ENCODE assay signal across 8 cellular contexts in the genomic region with DNA sequence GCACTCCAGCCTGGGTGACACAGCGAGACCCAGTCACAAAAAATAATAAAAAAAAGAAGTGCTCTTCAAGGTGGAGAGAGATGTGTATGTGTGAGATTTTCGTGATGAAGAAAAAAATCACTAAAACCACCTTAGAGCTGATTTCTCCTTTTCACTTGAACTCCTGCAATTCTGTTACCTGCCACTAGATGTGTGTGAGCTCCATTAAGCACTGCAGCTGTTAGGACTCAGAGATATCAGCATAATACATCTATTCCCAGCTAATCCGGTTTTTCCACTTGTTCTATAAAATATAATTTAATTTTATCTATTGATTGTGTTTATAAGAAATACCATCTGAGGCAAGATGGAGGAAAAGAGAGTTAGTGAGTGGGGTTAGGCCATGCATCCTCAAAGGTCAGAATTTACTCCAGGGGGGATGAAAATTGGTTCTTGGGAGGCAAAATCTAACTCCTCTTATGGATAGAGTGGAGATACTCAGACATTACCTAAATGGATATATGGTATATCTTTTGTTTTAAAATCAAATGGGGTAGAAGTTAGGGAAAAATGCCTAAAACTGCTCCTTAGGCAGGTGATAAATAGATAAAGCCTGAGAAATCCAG.
DNase-seq lines count a peak whose midpoint lies in the region; ATAC-seq and TF ChIP-seq lines count a peak whose summit lies in the region.

No MANE protein-coding gene starts in this region.

- no peaks in the 10 kb centered on the region for H3K36me3 Mint-ChIP-seq in endodermal cell (ENCODE audit: low read depth)
- no peaks in the 10 kb centered on the region for H3K36me3 Mint-ChIP-seq in activated T-cell treated with anti-CD3 and anti-CD28 coated beads, Interleukin-2, amount 50 U/mL, for 72 hours (ENCODE audit: insufficient read depth in 2 of 2)

- no peak for DNase-seq in right atrium auricular region (ENCODE audit: low spot score)
- DNase-seq in left ventricle myocardium superior, result no peak
- peak; percentile 44 for DNase-seq in NCI-H82 treated with DMSO at 0.1 percent for 48 hours (lab: John Stamatoyannopoulos, UW; ENCODE audit: unreplicated experiment)
- DNase-seq in endodermal cell, result no peak
- peak; percentile 32 for DNase-seq in pons (ENCODE audit: low spot score)
- DNase-seq in activated T-cell treated with anti-CD3 and anti-CD28 coated beads, Interleukin-2, amount 50 U/mL, for 72 hours, result no peak

- H3K4me3 Mint-ChIP-seq in endodermal cell, result no peak overlapping the region
- H3K4me3 Mint-ChIP-seq in activated T-cell treated with anti-CD3 and anti-CD28 coated beads, Interleukin-2, amount 50 U/mL, for 72 hours, result no peak overlapping the region

- H3K27me3 ChIP-seq in right atrium auricular region (no peaks in the 10 kb centered on the region), endodermal cell (ENCODE audit: control insufficient read depth, insufficient read depth, low read length, poor library complexity, severe bottlenecking) (no peaks in the 10 kb centered on the region)

- H3K9ac ChIP-seq in endodermal cell (ENCODE audit: extremely low read depth, low read length, poor library complexity, severe bottlenecking), result no peak overlapping the region

- H3K36me3 ChIP-seq in right atrium auricular region (no peaks in the 10 kb centered on the region), endodermal cell (ENCODE audit: control insufficient read depth, insufficient read depth, low read length) (no peaks in the 10 kb centered on the region)

- H3K27ac ChIP-seq in right atrium auricular region (no peak overlapping the region), endodermal cell (ENCODE audit: low read depth, low read length) (no peak overlapping the region)

- TF ChIP-seq CTCF in right atrium auricular region (IDR thresholded peaks at IDR 0.05), result peak; percentile 77 to 79
- peak; percentile 87 for TF ChIP-seq CTCF in endodermal cell (conservative IDR thresholded peaks at IDR 0.05)

- peaks cover 5% of the 10 kb centered on the region for H3K4me1 Mint-ChIP-seq in endodermal cell
- no peaks in the 10 kb centered on the region for H3K4me1 Mint-ChIP-seq in activated T-cell treated with anti-CD3 and anti-CD28 coated beads, Interleukin-2, amount 50 U/mL, for 72 hours (ENCODE audit: low read depth)

- H3K27ac Mint-ChIP-seq in endodermal cell, result no peak overlapping the region
- H3K27ac Mint-ChIP-seq in activated T-cell treated with anti-CD3 and anti-CD28 coated beads, Interleukin-2, amount 50 U/mL, for 72 hours, result no peak overlapping the region

- ATAC-seq in left ventricle myocardium superior, result no peak
- ATAC-seq in HG02938 (IDR thresholded peaks at IDR 0.05; ENCODE audit: unreplicated experiment), result peak; percentile 77
- ATAC-seq in activated T-cell treated with anti-CD3 and anti-CD28 coated beads, Interleukin-2, amount 50 U/mL, for 72 hours (replicated peaks in 1 of 2), result no peak
- ATAC-seq in GM21423 (IDR thresholded peaks at IDR 0.05; ENCODE audit: unreplicated experiment), result no peak

- no peak overlapping the region for H3K4me3 ChIP-seq in right atrium auricular region
- no peak overlapping the region for H3K4me3 ChIP-seq in endodermal cell (ENCODE audit: low read length)

- peaks cover 3% of the 10 kb centered on the region for H3K27me3 Mint-ChIP-seq in endodermal cell (ENCODE audit: insufficient read depth)
- peaks cover 15% of the 10 kb centered on the region for H3K27me3 Mint-ChIP-seq in activated T-cell treated with anti-CD3 and anti-CD28 coated beads, Interleukin-2, amount 50 U/mL, for 72 hours (ENCODE audit: low read depth)

- H3K9me3 ChIP-seq in right atrium auricular region, result no peaks in the 10 kb centered on the region
- H3K9me3 ChIP-seq in endodermal cell (ENCODE audit: control insufficient read depth, low read length), result no peaks in the 10 kb centered on the region

- 81% methylated on average over 1 of the region's 3 CpGs; no CpG with 5 or more reads in 1 of the 2 experiments for WGBS in endodermal cell (ENCODE audit: insufficient coverage in 1 of 2, insufficient read length in 1 of 2), 2 experiments

- intact Hi-C loops in left ventricle myocardium superior (cut with micrococcal nuclease), result no loop called here

- H3K4me1 ChIP-seq in right atrium auricular region (no peaks in the 10 kb centered on the region), endodermal cell (ENCODE audit: control insufficient read depth, insufficient read depth, low read length) (peaks cover 2% of the 10 kb centered on the region)

- H3K9me3 Mint-ChIP-seq in endodermal cell, result no peaks in the 10 kb centered on the region
- no peaks in the 10 kb centered on the region for H3K9me3 Mint-ChIP-seq in activated T-cell treated with anti-CD3 and anti-CD28 coated beads, Interleukin-2, amount 50 U/mL, for 72 hours

Comparison
In these comparisons a context has a peak if more than half of its experiments do, and no peak if none do; other contexts are left out.
1. DNase-seq: peak in NCI-H82 treated with DMSO at 0.1 percent for 48 hours (single experiment) and pons (single experiment); none in right atrium auricular region (single experiment), left ventricle myocardium superior (single experiment), endodermal cell (single experiment) and activated T-cell treated with anti-CD3 and anti-CD28 coated beads, Interleukin-2, amount 50 U/mL, for 72 hours (0 of 2).